12 cellular contexts compared by ENCODE assay signal in the genomic region with DNA sequence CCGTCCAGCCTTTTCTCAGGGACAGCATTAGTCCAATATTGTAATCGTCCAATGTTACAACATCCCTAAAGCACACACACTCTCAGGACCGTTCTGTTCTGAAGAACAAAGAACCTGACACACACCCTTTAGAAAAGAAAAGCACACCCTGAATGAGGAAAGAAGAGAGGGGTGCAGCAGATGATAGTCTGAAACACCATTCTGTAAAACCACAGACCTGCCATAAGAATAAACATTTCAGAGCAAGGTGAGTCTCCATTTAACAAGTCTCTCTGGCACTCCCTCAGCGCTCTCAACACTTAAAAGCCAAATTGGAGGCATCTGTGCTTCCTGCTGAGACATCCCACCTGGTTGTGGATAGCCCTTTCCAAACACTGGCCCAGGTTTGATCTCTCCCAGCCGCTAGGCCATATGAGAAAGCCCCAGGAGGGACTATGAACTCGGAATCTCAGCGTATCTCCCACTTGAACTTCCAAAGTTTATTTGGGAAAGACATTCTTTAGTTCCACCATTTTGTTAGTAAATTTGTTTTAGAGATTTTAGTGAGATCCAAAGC. TPM values are rescaled to one million over a fixed set of nuclear protein-coding genes. Genes with fewer than 3 reads are reported as not detected.
DNase-seq lines count a peak whose midpoint lies in the region; ATAC-seq lines count a peak whose summit lies in the region.
"Had no signal": no experiment of that assay in that cellular context is flagged by ENCODE, and none has a peak within 500 bp of the region (broad histone marks: within the 10 kb centered on the region; RNA-seq: fewer than 3 reads in every experiment).

No MANE protein-coding gene starts in this region.

- no peaks in the 10 kb centered on the region for H3K27me3 ChIP-seq in BLaER1 treated with 17β-estradiol and CSF1 and Interleukin-3, amounts not matched to agents 10 nM and 100 nM
- H3K27me3 ChIP-seq in CD8-positive, alpha-beta memory T cell (ENCODE audit: insufficient read depth, low read length, poor library complexity, severe bottlenecking), result no peaks in the 10 kb centered on the region
- H3K27me3 ChIP-seq in naive thymus-derived CD4-positive, alpha-beta T cell (ENCODE audit: control insufficient read depth in 2 of 2, insufficient read depth in 2 of 2, low read length in 2 of 2), result no peaks in the 10 kb centered on the region
- H3K27me3 ChIP-seq: left lung, pancreas had no signal

- no peaks in the 10 kb centered on the region for H3K9me3 Mint-ChIP-seq in CD8-positive, alpha-beta memory T cell
- no peaks in the 10 kb centered on the region for H3K9me3 Mint-ChIP-seq in activated CD4-positive, alpha-beta memory T cell treated with anti-CD3 and anti-CD28 coated beads, Interleukin-2, amount 10 ng/mL, durations not matched to agents 7 days and 5 days
- no peaks in the 10 kb centered on the region for H3K9me3 Mint-ChIP-seq in naive thymus-derived CD4-positive, alpha-beta T cell

- H3K4me2 ChIP-seq in BLaER1 treated with 17β-estradiol and CSF1 and Interleukin-3, amounts not matched to agents 10 nM and 100 nM, result peak overlapping the region; percentile 79 to 95 (median 92)

- peaks cover 59 to 84% (median 77%) of the 10 kb centered on the region in 3 donors for H3K4me1 Mint-ChIP-seq in CD8-positive, alpha-beta memory T cell
- H3K4me1 Mint-ChIP-seq in activated CD4-positive, alpha-beta memory T cell treated with anti-CD3 and anti-CD28 coated beads, Interleukin-2, amount 10 ng/mL, durations not matched to agents 7 days and 5 days, result peaks cover 64% of the 10 kb centered on the region
- H3K4me1 Mint-ChIP-seq in naive thymus-derived CD4-positive, alpha-beta T cell, result peaks cover 45 to 89% (median 79%) of the 10 kb centered on the region in 7 donors

- H3K9me3 ChIP-seq in BLaER1 treated with 17β-estradiol and CSF1 and Interleukin-3, amounts not matched to agents 10 nM and 100 nM (replicated peaks in 1 of 11), result no peaks in the 10 kb centered on the region
- no peaks in the 10 kb centered on the region for H3K9me3 ChIP-seq in CD8-positive, alpha-beta memory T cell (ENCODE audit: low read length)
- H3K9me3 ChIP-seq in naive thymus-derived CD4-positive, alpha-beta T cell (ENCODE audit: control insufficient read depth in 2 of 3, low read length in 3 of 3), result no peaks in the 10 kb centered on the region
- H3K9me3 ChIP-seq: left lung, pancreas had no signal

- CTCF ChIA-PET in CD8-positive, alpha-beta memory T cell (lab: Charles Lee), result no interaction called here
- CTCF ChIA-PET in activated CD4-positive, alpha-beta memory T cell treated with anti-CD3 and anti-CD28 coated beads, Interleukin-2, amount 10 ng/mL, durations not matched to agents 7 days and 5 days (lab: Charles Lee), result interaction anchor here (1.1 kb wide), 1 partner anchor 28 kb away, joined by 4 read pairs; no protein-coding TSS in a partner anchor
- CTCF ChIA-PET in naive thymus-derived CD4-positive, alpha-beta T cell (lab: Charles Lee), result no interaction called here

- H3K9ac ChIP-seq in BLaER1 treated with 17β-estradiol and CSF1 and Interleukin-3, amounts not matched to agents 10 nM and 100 nM, result peak overlapping the region in 10 of 11 experiments; percentile 13 to 93 (median 92); a peak in 16 of 22 replicates

- peak; percentile 30 for ATAC-seq in naive thymus-derived CD4-positive, alpha-beta T cell
- no peak for ATAC-seq in GM19463 (IDR thresholded peaks at IDR 0.05; ENCODE audit: unreplicated experiment)
- ATAC-seq: left lung, pancreas had no signal

- H3K4me3 ChIP-seq in BLaER1 treated with 17β-estradiol and CSF1 and Interleukin-3, amounts not matched to agents 10 nM and 100 nM, result no peak overlapping the region
- no peak overlapping the region for H3K4me3 ChIP-seq in CD8-positive, alpha-beta memory T cell (ENCODE audit: low read length)
- no peak overlapping the region for H3K4me3 ChIP-seq in naive thymus-derived CD4-positive, alpha-beta T cell (ENCODE audit: low read length)
- H3K4me3 ChIP-seq: left lung, pancreas had no signal

- intact Hi-C loops in naive thymus-derived CD4-positive, alpha-beta T cell (cut with micrococcal nuclease), result loop anchor here (1.0 to 2.0 kb wide), 4 partner anchors 18 to 73 kb away; no protein-coding TSS in a partner anchor

- H3K27me3 Mint-ChIP-seq in CD8-positive, alpha-beta memory T cell, result no peaks in the 10 kb centered on the region
- H3K27me3 Mint-ChIP-seq in activated CD4-positive, alpha-beta memory T cell treated with anti-CD3 and anti-CD28 coated beads, Interleukin-2, amount 10 ng/mL, durations not matched to agents 7 days and 5 days, result no peaks in the 10 kb centered on the region
- H3K27me3 Mint-ChIP-seq in naive thymus-derived CD4-positive, alpha-beta T cell, result no peaks in the 10 kb centered on the region

- H3K27ac ChIP-seq in BLaER1 treated with 17β-estradiol and CSF1 and Interleukin-3, amounts not matched to agents 10 nM and 100 nM, result peak overlapping the region; percentile 40 to 98 (median 96); a peak in 21 of 22 replicates
- H3K27ac ChIP-seq in CD8-positive, alpha-beta memory T cell (ENCODE audit: low read depth, low read length), result peak overlapping the region; percentile 15
- H3K27ac ChIP-seq in naive thymus-derived CD4-positive, alpha-beta T cell (ENCODE audit: low read depth, low read length), result peak overlapping the region; percentile 76
- H3K27ac ChIP-seq: pancreas had no signal

- H3K4me3 Mint-ChIP-seq in CD8-positive, alpha-beta memory T cell, result peak overlapping the region in 6 of 7 donors; percentile 14 to 61 (median 48)
- no peak overlapping the region for H3K4me3 Mint-ChIP-seq in activated CD4-positive, alpha-beta memory T cell treated with anti-CD3 and anti-CD28 coated beads, Interleukin-2, amount 10 ng/mL, durations not matched to agents 7 days and 5 days
- peak overlapping the region; percentile 31 to 97 (median 77) for H3K4me3 Mint-ChIP-seq in naive thymus-derived CD4-positive, alpha-beta T cell

- H3K4me1 ChIP-seq in BLaER1 treated with 17β-estradiol and CSF1 and Interleukin-3, amounts not matched to agents 10 nM and 100 nM, result peaks cover 77 to 95% (median 91%) of the 10 kb centered on the region in 10 experiments
- peaks cover 65% of the 10 kb centered on the region for H3K4me1 ChIP-seq in CD8-positive, alpha-beta memory T cell (ENCODE audit: insufficient read depth, low read length)
- H3K4me1 ChIP-seq in naive thymus-derived CD4-positive, alpha-beta T cell (ENCODE audit: control insufficient read depth in 2 of 2, insufficient read depth in 2 of 2, low read length in 2 of 2), result peaks cover 39 to 53% of the 10 kb centered on the region in 2 donors
- H3K4me1 ChIP-seq: pancreas had no signal

- H3K36me3 Mint-ChIP-seq in CD8-positive, alpha-beta memory T cell, result no peaks in the 10 kb centered on the region
- peaks cover 3% of the 10 kb centered on the region for H3K36me3 Mint-ChIP-seq in activated CD4-positive, alpha-beta memory T cell treated with anti-CD3 and anti-CD28 coated beads, Interleukin-2, amount 10 ng/mL, durations not matched to agents 7 days and 5 days (ENCODE audit: low read depth)
- peaks cover 0 to 3% (median 0%) of the 10 kb centered on the region in 5 donors for H3K36me3 Mint-ChIP-seq in naive thymus-derived CD4-positive, alpha-beta T cell

- no peaks in the 10 kb centered on the region for H4K20me1 ChIP-seq in BLaER1 treated with 17β-estradiol and CSF1 and Interleukin-3, amounts not matched to agents 10 nM and 100 nM

- no peaks in the 10 kb centered on the region for H3K36me3 ChIP-seq in BLaER1 treated with 17β-estradiol and CSF1 and Interleukin-3, amounts not matched to agents 10 nM and 100 nM
- H3K36me3 ChIP-seq in CD8-positive, alpha-beta memory T cell (ENCODE audit: insufficient read depth, low read length), result no peaks in the 10 kb centered on the region
- no peaks in the 10 kb centered on the region for H3K36me3 ChIP-seq in naive thymus-derived CD4-positive, alpha-beta T cell (ENCODE audit: control insufficient read depth in 2 of 3, insufficient read depth in 3 of 3, low read length in 3 of 3)
- H3K36me3 ChIP-seq: left lung, pancreas had no signal

- peak in 1 of 5 donors; percentile 54 for DNase-seq in CD8-positive, alpha-beta memory T cell
- DNase-seq in activated CD4-positive, alpha-beta memory T cell treated with anti-CD3 and anti-CD28 coated beads, Interleukin-2, amount 10 ng/mL, durations not matched to agents 7 days and 5 days, result no peak
- DNase-seq in naive thymus-derived CD4-positive, alpha-beta T cell, result peak in 6 of 9 donors; percentile 46 to 70 (median 57)
- DNase-seq in NCI-H510A (lab: John Stamatoyannopoulos, UW) (no peak), SK-N-DZ (ENCODE audit: low spot score) (no peak)
- DNase-seq: COR-L47; effector CD4-positive, alpha-beta T cell; left lung; NCI-H1092 treated with DMSO at 0.1 percent for 48 hours; pancreas had no signal

- H3K27ac Mint-ChIP-seq in CD8-positive, alpha-beta memory T cell, result peak overlapping the region; percentile 76 to 98 (median 94)
- peak overlapping the region; percentile 89 for H3K27ac Mint-ChIP-seq in activated CD4-positive, alpha-beta memory T cell treated with anti-CD3 and anti-CD28 coated beads, Interleukin-2, amount 10 ng/mL, durations not matched to agents 7 days and 5 days
- H3K27ac Mint-ChIP-seq in naive thymus-derived CD4-positive, alpha-beta T cell, result peak overlapping the region; percentile 83 to 99 (median 93)

- POLR2A ChIA-PET in CD8-positive, alpha-beta memory T cell (lab: Charles Lee), result interaction anchor here (2.6 kb wide), 1 partner anchor 26 kb away, joined by 15 read pairs; no protein-coding TSS in a partner anchor
- POLR2A ChIA-PET in activated CD4-positive, alpha-beta memory T cell treated with anti-CD3 and anti-CD28 coated beads, Interleukin-2, amount 10 ng/mL, durations not matched to agents 7 days and 5 days (lab: Charles Lee), result interaction anchor here (0.8 to 3.8 kb wide), 5 partner anchors 10 to 249 kb away, joined by 3 to 83 read pairs (median 5); no protein-coding TSS in a partner anchor
- POLR2A ChIA-PET in naive thymus-derived CD4-positive, alpha-beta T cell (lab: Charles Lee), result interaction anchor here (0.8 to 15.5 kb wide), 7 partner anchors 10 to 156 kb away, joined by 3 to 380 read pairs (median 7); no protein-coding TSS in a partner anchor

RNA-seq across cellular contexts. Expression of a gene that starts 36.3 kb away (rescaled TPM):
- 100 to 1,000 TPM; 405 to 411 TPM for total RNA-seq in CD8-positive, alpha-beta memory T cell
- polyA plus RNA-seq in CD8-positive, alpha-beta memory T cell, result 386 TPM
- total RNA-seq in activated CD4-positive, alpha-beta memory T cell treated with anti-CD3 and anti-CD28 coated beads, Interleukin-2, amount 10 ng/mL, durations not matched to agents 7 days and 5 days, result 100 to 1,000 TPM; 572 to 584 TPM
- total RNA-seq in naive thymus-derived CD4-positive, alpha-beta T cell, result 100 to 1,000 TPM; 659 to 871 (median 773) TPM
- 100 to 1,000 TPM; 514 to 634 TPM for polyA plus RNA-seq in naive thymus-derived CD4-positive, alpha-beta T cell
- not detected in 2 replicates for polyA plus RNA-seq in SK-N-DZ (2014; cell fraction: cytosol; rRNA removed)
- not detected in 2 replicates for polyA plus RNA-seq in SK-N-DZ (2014; cell fraction: nucleus; rRNA removed)

Comparison
In these comparisons a context has a peak if more than half of its experiments do, and no peak if none do; other contexts are left out.
1. H3K27ac ChIP-seq: peak in every context shown above with its lines; median percentile 96 in BLaER1 treated with 17β-estradiol and CSF1 and Interleukin-3, amounts not matched to agents 10 nM and 100 nM; 76 in naive thymus-derived CD4-positive, alpha-beta T cell; 15 in CD8-positive, alpha-beta memory T cell.
2. DNase-seq: peak in naive thymus-derived CD4-positive, alpha-beta T cell (6 of 9); none in activated CD4-positive, alpha-beta memory T cell treated with anti-CD3 and anti-CD28 coated beads, Interleukin-2, amount 10 ng/mL, durations not matched to agents 7 days and 5 days (single experiment), NCI-H510A (single experiment) and SK-N-DZ (single experiment).
3. Peak in every context shown above with its lines, with median percentiles within 50 percentile points of each other: H3K27ac Mint-ChIP-seq.